In the genomic region with DNA sequence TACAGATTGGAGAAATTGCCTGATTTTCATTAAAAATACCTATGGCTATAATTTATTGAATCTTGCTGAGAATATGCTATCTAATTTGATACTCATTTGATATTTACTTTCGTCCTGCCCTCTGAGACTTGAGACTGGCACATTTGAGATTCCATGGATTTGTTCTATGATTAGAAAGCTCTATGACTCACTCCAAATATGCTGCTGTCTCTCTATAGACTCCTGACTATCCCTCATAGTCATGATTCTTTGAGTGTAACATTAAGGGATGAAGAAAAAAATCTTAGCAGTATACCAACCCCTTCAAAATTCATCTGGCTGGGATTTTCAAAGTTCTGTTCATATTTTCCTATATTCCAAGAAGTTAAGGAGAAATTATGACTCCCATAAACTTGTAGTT, we compare ENCODE assay signal across 21 cellular contexts.
DNase-seq lines count a peak whose midpoint lies in the region; ATAC-seq, FAIRE-seq and TF ChIP-seq lines count a peak whose summit lies in the region.
"Had no signal": no experiment of that assay in that cellular context is flagged by ENCODE, and none has a peak within 500 bp of the region (broad histone marks: within the 10 kb centered on the region; RNA-seq: fewer than 3 reads in every experiment).

No MANE protein-coding gene starts in this region.

- no peak overlapping the region for H3K4me3 ChIP-seq in astrocyte of the spinal cord (ENCODE audit: low read depth, low read length)
- H3K4me3 ChIP-seq: tibial artery had no signal

- FAIRE-seq in islet of Langerhans (lab: Jason Lieb, UNC), result peak; percentile 33

- ATAC-seq in GM19397 (IDR thresholded peaks at IDR 0.05; ENCODE audit: unreplicated experiment) (no peak), HG03135 (IDR thresholded peaks at IDR 0.05; ENCODE audit: unreplicated experiment) (no peak)
- ATAC-seq: activated CD8-positive, alpha-beta memory T cell treated with anti-CD3 and anti-CD28 coated beads, Interleukin-2, amount 10 ng/mL, durations not matched to agents 7 days and 5 days; CD8-positive, alpha-beta T cell; left lobe of liver; stimulated activated naive CD8-positive, alpha-beta T cell treated with anti-CD3 and anti-CD28 coated beads, Interleukin-15, Interleukin-2, amounts not matched to agents 100 U/mL and 50 U/mL, for 24 hours had no signal

- DNase-seq in AG08395 (ENCODE audit: low spot score), result peak; percentile 25
- DNase-seq in HT1080 (ENCODE audit: low read depth), result peak; percentile 21
- peak; percentile 14 for DNase-seq in astrocyte of the spinal cord (ENCODE audit: low read depth, low spot score)
- no peak for DNase-seq in activated effector memory CD4-positive, alpha-beta T cell treated with anti-CD3 and anti-CD28 coated beads, Interleukin-2, amount 50 U/mL, for 16 hours
- no peak for DNase-seq in AML-193 (lab: John Stamatoyannopoulos, UW)
- DNase-seq: activated CD4-positive, alpha-beta T cell treated with anti-CD3 and anti-CD28 coated beads for 4 hours; activated CD8-positive, alpha-beta memory T cell treated with anti-CD3 and anti-CD28 coated beads, Interleukin-2, amount 10 ng/mL, durations not matched to agents 7 days and 5 days; activated naive CD8-positive, alpha-beta T cell treated with anti-CD3 and anti-CD28 coated beads for 36 hours; CD8-positive, alpha-beta T cell; MM.1S; NCI-H1436 treated with DMSO at 0.1 percent for 48 hours; NCI-H2171 treated with DMSO at 0.1 percent for 48 hours; posterior cingulate gyrus; SHP77 treated with DMSO at 0.1 percent for 48 hours; stimulated activated CD4-positive, alpha-beta T cell treated with anti-CD3 and anti-CD28 coated beads, Interleukin-4, amount 100 ng/mL, for 1 hour; stimulated activated naive CD8-positive, alpha-beta T cell treated with anti-CD3 and anti-CD28 coated beads, Interleukin-15, Interleukin-2, amounts not matched to agents 100 U/mL and 50 U/mL, for 24 hours; tibial artery had no signal

- in situ Hi-C loops in astrocyte of the spinal cord (cut with HindIII; ENCODE audit: low sequenced_read_pairs), result no loop called here

- TF ChIP-seq CTCF in astrocyte of the spinal cord (IDR thresholded peaks at IDR 0.05; ENCODE audit: low read depth, low read length), result no peak

Comparison
In these comparisons a context has a peak if more than half of its experiments do, and no peak if none do; other contexts are left out.
1. DNase-seq: peak in AG08395 (single experiment), HT1080 (single experiment) and astrocyte of the spinal cord (single experiment); none in activated effector memory CD4-positive, alpha-beta T cell treated with anti-CD3 and anti-CD28 coated beads, Interleukin-2, amount 50 U/mL, for 16 hours (single experiment) and AML-193 (0 of 2).